1 cellular context compared by ENCODE assay signal in the genomic region with DNA sequence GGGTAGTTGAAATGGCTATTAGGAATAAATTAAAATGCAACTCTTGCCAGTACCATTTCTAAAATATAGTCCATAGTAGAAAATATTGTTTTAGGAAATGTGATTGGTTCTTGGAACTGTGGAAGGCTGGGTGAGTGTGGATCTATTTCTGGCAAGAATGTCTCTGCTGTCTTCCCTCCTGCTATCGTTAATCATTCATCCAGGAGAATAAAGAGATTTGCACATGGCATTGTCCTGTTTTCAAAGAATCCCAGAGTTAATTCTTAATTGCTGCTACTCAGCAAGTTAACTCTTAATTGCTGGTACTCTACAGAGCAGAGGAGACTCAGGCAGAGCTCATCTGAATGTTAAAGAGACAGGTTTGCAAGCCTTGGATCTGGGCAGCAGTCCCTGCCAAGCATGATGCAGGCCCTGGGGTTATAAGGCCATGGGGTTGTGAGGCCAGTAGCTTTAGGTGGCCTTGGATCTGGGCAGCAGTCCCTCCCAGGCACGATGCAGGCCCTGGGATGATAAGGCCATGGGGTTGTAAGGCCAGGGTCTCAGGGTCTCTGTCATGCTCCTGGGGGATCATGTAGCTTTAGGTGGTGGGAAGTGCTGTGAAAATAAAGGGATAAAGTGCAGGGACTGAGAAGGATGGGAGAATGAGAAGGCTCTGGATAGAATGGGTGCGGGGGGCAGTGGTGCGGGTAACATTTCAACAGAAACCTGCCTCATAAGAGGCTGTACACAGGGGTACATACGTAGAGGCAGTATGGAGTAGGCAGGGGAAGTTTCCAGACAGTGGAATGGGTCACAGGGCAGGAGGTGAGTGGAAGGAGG.
TF ChIP-seq lines count a peak whose summit lies in the region.

No MANE protein-coding gene starts in this region.

TF ChIP-seq in H1, 55 proteins besides CTCF, POLR2A, EP300 and RAD21:
- TF ChIP-seq, protein P1, sequence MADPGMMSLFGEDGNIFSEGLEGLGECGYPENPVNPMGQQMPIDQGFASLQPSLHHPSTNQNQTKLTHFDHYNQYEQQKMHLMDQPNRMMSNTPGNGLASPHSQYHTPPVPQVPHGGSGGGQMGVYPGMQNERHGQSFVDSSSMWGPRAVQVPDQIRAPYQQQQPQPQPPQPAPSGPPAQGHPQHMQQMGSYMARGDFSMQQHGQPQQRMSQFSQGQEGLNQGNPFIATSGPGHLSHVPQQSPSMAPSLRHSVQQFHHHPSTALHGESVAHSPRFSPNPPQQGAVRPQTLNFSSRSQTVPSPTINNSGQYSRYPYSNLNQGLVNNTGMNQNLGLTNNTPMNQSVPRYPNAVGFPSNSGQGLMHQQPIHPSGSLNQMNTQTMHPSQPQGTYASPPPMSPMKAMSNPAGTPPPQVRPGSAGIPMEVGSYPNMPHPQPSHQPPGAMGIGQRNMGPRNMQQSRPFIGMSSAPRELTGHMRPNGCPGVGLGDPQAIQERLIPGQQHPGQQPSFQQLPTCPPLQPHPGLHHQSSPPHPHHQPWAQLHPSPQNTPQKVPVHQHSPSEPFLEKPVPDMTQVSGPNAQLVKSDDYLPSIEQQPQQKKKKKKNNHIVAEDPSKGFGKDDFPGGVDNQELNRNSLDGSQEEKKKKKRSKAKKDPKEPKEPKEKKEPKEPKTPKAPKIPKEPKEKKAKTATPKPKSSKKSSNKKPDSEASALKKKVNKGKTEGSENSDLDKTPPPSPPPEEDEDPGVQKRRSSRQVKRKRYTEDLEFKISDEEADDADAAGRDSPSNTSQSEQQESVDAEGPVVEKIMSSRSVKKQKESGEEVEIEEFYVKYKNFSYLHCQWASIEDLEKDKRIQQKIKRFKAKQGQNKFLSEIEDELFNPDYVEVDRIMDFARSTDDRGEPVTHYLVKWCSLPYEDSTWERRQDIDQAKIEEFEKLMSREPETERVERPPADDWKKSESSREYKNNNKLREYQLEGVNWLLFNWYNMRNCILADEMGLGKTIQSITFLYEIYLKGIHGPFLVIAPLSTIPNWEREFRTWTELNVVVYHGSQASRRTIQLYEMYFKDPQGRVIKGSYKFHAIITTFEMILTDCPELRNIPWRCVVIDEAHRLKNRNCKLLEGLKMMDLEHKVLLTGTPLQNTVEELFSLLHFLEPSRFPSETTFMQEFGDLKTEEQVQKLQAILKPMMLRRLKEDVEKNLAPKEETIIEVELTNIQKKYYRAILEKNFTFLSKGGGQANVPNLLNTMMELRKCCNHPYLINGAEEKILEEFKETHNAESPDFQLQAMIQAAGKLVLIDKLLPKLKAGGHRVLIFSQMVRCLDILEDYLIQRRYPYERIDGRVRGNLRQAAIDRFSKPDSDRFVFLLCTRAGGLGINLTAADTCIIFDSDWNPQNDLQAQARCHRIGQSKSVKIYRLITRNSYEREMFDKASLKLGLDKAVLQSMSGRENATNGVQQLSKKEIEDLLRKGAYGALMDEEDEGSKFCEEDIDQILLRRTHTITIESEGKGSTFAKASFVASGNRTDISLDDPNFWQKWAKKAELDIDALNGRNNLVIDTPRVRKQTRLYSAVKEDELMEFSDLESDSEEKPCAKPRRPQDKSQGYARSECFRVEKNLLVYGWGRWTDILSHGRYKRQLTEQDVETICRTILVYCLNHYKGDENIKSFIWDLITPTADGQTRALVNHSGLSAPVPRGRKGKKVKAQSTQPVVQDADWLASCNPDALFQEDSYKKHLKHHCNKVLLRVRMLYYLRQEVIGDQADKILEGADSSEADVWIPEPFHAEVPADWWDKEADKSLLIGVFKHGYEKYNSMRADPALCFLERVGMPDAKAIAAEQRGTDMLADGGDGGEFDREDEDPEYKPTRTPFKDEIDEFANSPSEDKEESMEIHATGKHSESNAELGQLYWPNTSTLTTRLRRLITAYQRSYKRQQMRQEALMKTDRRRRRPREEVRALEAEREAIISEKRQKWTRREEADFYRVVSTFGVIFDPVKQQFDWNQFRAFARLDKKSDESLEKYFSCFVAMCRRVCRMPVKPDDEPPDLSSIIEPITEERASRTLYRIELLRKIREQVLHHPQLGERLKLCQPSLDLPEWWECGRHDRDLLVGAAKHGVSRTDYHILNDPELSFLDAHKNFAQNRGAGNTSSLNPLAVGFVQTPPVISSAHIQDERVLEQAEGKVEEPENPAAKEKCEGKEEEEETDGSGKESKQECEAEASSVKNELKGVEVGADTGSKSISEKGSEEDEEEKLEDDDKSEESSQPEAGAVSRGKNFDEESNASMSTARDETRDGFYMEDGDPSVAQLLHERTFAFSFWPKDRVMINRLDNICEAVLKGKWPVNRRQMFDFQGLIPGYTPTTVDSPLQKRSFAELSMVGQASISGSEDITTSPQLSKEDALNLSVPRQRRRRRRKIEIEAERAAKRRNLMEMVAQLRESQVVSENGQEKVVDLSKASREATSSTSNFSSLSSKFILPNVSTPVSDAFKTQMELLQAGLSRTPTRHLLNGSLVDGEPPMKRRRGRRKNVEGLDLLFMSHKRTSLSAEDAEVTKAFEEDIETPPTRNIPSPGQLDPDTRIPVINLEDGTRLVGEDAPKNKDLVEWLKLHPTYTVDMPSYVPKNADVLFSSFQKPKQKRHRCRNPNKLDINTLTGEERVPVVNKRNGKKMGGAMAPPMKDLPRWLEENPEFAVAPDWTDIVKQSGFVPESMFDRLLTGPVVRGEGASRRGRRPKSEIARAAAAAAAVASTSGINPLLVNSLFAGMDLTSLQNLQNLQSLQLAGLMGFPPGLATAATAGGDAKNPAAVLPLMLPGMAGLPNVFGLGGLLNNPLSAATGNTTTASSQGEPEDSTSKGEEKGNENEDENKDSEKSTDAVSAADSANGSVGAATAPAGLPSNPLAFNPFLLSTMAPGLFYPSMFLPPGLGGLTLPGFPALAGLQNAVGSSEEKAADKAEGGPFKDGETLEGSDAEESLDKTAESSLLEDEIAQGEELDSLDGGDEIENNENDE (IDR thresholded peaks at IDR 0.05; ENCODE audit: insufficient replicate concordance, low read length) = no peak
- TF ChIP-seq NANOG (IDR thresholded peaks at IDR 0.05; ENCODE audit: insufficient read depth, low read depth, low read length, poor library complexity, severe bottlenecking) = peak; percentile 12
TF ChIP-seq in H1: peak in this region for 1.
